ENCODE assay signal across 8 cellular contexts in the genomic region with DNA sequence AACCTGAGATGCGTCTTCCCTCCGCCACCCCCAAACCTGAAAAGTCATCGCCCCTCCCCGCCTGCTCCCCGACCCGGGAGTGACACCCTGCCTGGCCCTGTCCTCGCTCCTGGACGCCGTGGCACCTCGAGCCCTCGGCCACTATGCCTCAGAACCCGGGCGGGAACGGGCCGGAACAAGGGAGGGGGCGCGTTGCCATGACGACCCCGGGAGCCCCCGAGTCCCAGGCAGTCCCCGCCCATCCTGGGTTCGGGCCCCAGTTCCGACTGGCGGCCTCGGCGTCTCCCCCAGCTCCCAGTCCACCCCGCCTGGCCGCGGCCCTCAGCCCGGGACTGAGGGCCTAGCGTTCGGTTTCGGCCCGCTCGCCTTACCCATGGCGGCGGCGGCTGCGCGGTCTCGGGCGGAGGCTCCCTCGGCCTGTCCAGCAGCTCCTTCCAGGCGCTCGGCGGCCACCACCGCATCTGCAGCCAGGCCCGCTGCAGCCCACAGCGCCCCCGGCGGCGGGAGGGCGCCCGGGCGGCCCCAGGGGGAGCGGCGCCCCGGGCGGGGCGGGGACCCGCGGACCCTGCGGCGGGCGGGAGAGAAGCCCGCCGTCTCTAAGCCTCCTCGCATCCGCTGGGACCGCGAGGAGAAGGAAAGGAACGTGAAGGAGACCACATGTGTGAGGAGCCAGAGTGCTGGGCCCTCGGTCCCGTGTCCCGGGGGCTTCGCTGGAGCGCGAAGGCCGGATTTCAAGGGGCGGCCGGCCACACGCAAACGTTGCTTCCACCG. TPM values are rescaled to one million over a fixed set of nuclear protein-coding genes. Genes with fewer than 3 reads are reported as not detected.
A peak's percentile ranks its signal among the peaks of the same experiment; 100 is the strongest.
DNase-seq lines count a peak whose midpoint lies in the region; ATAC-seq, FAIRE-seq and TF ChIP-seq lines count a peak whose summit lies in the region.

A gene with protein sequence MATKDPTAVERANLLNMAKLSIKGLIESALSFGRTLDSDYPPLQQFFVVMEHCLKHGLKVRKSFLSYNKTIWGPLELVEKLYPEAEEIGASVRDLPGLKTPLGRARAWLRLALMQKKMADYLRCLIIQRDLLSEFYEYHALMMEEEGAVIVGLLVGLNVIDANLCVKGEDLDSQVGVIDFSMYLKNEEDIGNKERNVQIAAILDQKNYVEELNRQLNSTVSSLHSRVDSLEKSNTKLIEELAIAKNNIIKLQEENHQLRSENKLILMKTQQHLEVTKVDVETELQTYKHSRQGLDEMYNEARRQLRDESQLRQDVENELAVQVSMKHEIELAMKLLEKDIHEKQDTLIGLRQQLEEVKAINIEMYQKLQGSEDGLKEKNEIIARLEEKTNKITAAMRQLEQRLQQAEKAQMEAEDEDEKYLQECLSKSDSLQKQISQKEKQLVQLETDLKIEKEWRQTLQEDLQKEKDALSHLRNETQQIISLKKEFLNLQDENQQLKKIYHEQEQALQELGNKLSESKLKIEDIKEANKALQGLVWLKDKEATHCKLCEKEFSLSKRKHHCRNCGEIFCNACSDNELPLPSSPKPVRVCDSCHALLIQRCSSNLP (minus strand): TSS at position 463 of the 771 bp plus-strand sequence. CDS start 88 bp downstream, at position 375.

- FAIRE-seq in A549 (lab: Jason Lieb, UNC): no peak

- TF ChIP-seq EP300 in A549 (IDR thresholded peaks at IDR 0.05): no peak

- peak within 1 kb of the TSS; percentile 80 for H3K4me3 ChIP-seq in A549
- peak within 1 kb of the TSS; percentile 97 for H3K4me3 ChIP-seq in WI38 (ENCODE audit: low read depth, low read length)
- H3K4me3 ChIP-seq in cardiac fibroblast (replicated peaks in 1 of 2; ENCODE audit: low read depth in 2 of 2, low read length in 2 of 2): peak within 1 kb of the TSS; percentile 98 to 99

- POLR2A ChIA-PET in A549 (lab: Yijun Ruan, JAX): interaction anchor here (0.5 to 1.6 kb wide), 7 partner anchors 8 to 188 kb away, joined by 3 to 5 read pairs (median 4); a partner anchor contains a TSS

- TF ChIP-seq POLR2A in A549 (IDR thresholded peaks at IDR 0.05; ENCODE audit: low read length): peak; percentile 65
- TF ChIP-seq POLR2A in GM18505 (IDR thresholded peaks at IDR 0.05; ENCODE audit: borderline replicate concordance, extremely low read depth, insufficient read depth, insufficient read length): peak; percentile 64

- peaks cover 25% of the 10 kb centered on the region for H3K4me1 ChIP-seq in A549

- peak within 1 kb of the TSS; percentile 85 for H3K4me2 ChIP-seq in A549

- 2% methylated on average over 22 of the region's 84 CpGs for WGBS in A549 (ENCODE audit: missing lambda C conversion rate)

- CTCF ChIA-PET in A549 (lab: Yijun Ruan, JAX): interaction anchor here (0.6 to 2.8 kb wide), 24 partner anchors 9 to 534 kb away, joined by 3 to 20 read pairs (median 3); no protein-coding TSS in a partner anchor

- H3K9me3 ChIP-seq in A549: no peaks in the 10 kb centered on the region

- ATAC-seq in A549 (peak; percentile 94 to 96), GM18505 (IDR thresholded peaks at IDR 0.05; ENCODE audit: unreplicated experiment) (peak; percentile 98), HG02973 (IDR thresholded peaks at IDR 0.05; ENCODE audit: unreplicated experiment) (peak; percentile 95)

- peak within 1 kb of the TSS; percentile 91 to 96 for H3K27ac ChIP-seq in A549

- TF ChIP-seq RAD21 in A549 (conservative IDR thresholded peaks at IDR 0.05 in 1 of 2, IDR thresholded peaks at IDR 0.05 in 1 of 2): 0 out of 5 replicates have a peak, but pooled peaks of 1 of the 2 experiments have one; percentile 21

- DNase-seq in A549 (ENCODE audit: low read depth in 1 of 2, low spot score in 1 of 2): peak; percentile 59 to 84
- DNase-seq in NCI-H2107 treated with DMSO at 0.1 percent for 48 hours (lab: John Stamatoyannopoulos, UW; ENCODE audit: unreplicated experiment): peak; percentile 6
- peak; percentile 76 to 84 for DNase-seq in cardiac fibroblast (ENCODE audit: low read depth in 2 of 2)
- DNase-seq in islet precursor cell: peak; percentile 93
- DNase-seq in stimulated activated CD4-positive, alpha-beta T cell treated with anti-CD3 and anti-CD28 coated beads, Interleukin-12 subunit alpha, Interleukin-12 subunit beta, amount 100 ng/mL, for 48 hours (ENCODE audit: low read depth in 2 of 3, low spot score in 1 of 3): peak; percentile 50 to 72 (median 54)

- TF ChIP-seq CTCF in A549 (IDR thresholded peaks at IDR 0.05) (peak; percentile 94), WI38 (IDR thresholded peaks at IDR 0.05; ENCODE audit: low read depth, low read length) (peak; percentile 7; the same call in 1 of the 2 replicates), cardiac fibroblast (IDR thresholded peaks at IDR 0.05; ENCODE audit: low read depth, low read length) (peak; percentile 7)

TF ChIP-seq in A549, 52 proteins besides CTCF, POLR2A, EP300 and RAD21:
- TF ChIP-seq, protein P1, sequence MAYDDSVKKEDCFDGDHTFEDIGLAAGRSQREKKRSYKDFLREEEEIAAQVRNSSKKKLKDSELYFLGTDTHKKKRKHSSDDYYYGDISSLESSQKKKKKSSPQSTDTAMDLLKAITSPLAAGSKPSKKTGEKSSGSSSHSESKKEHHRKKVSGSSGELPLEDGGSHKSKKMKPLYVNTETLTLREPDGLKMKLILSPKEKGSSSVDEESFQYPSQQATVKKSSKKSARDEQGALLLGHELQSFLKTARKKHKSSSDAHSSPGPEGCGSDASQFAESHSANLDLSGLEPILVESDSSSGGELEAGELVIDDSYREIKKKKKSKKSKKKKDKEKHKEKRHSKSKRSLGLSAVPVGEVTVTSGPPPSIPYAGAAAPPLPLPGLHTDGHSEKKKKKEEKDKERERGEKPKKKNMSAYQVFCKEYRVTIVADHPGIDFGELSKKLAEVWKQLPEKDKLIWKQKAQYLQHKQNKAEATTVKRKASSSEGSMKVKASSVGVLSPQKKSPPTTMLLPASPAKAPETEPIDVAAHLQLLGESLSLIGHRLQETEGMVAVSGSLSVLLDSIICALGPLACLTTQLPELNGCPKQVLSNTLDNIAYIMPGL (CRISPR knock-in tag; IDR thresholded peaks at IDR 0.05; ENCODE audit: borderline replicate concordance): peak; percentile 91; the same call in 1 of the 2 replicates
- TF ChIP-seq CEBPB (IDR thresholded peaks at IDR 0.05) (no peak), HOXB5 (CRISPR knock-in tag; IDR thresholded peaks at IDR 0.05) (peak; percentile 64; the same call in 1 of the 2 replicates), SMC3 (IDR thresholded peaks at IDR 0.05) (0 out of 3 replicates have a peak, but pooled peaks have one; percentile 15), FOXS1 (CRISPR knock-in tag; IDR thresholded peaks at IDR 0.05) (no peak), SREBF2 (IDR thresholded peaks at IDR 0.05) (no peak), PHF8 (IDR thresholded peaks at IDR 0.05; ENCODE audit: borderline replicate concordance, low read depth) (peak; percentile 89; the same call in 1 of the 2 replicates), JUN (IDR thresholded peaks at IDR 0.05) (peak; percentile 81 to 83), GATA3 (IDR thresholded peaks at IDR 0.05; ENCODE audit: borderline replicate concordance) (0 out of 2 replicates have a peak, but pooled peaks have one; percentile 17), RARB (CRISPR knock-in tag; IDR thresholded peaks at IDR 0.05) (no peak), HOXB13 (CRISPR knock-in tag; IDR thresholded peaks at IDR 0.05; ENCODE audit: low read depth) (0 out of 2 replicates have a peak, but pooled peaks have one; percentile 59), TFCP2L1 (CRISPR knock-in tag; IDR thresholded peaks at IDR 0.05) (0 out of 2 replicates have a peak, but pooled peaks have one; percentile 40)
- TF ChIP-seq, protein P2, sequence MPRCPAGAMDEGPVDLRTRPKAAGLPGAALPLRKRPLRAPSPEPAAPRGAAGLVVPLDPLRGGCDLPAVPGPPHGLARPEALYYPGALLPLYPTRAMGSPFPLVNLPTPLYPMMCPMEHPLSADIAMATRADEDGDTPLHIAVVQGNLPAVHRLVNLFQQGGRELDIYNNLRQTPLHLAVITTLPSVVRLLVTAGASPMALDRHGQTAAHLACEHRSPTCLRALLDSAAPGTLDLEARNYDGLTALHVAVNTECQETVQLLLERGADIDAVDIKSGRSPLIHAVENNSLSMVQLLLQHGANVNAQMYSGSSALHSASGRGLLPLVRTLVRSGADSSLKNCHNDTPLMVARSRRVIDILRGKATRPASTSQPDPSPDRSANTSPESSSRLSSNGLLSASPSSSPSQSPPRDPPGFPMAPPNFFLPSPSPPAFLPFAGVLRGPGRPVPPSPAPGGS (IDR thresholded peaks at IDR 0.05): peak; percentile 41; the same call in 2 of the 3 replicates

RNA-seq across cellular contexts. Expression of the gene that starts here (rescaled TPM):
- polyA plus RNA-seq in A549 (2011; rRNA removed) (14.6 and 20.3 TPM in 2 replicates), A549 (2017; fragmentation: RNase III; extraction: RNeasy Plus Mini Kit Qiagen cat#74134 plus additional on column Dnase treatment) (7.9 to 8.9 TPM (median 8.6 TPM) in 3 replicates)
- 2.9 and 3.0 TPM in 2 replicates for polyA plus RNA-seq in A549 (2012; cell fraction: cytosol; rRNA removed)
- 3.4 and 5.0 TPM in 2 replicates for polyA plus RNA-seq in A549 (2012; cell fraction: nucleus; rRNA removed)
- polyA minus RNA-seq in A549 (2011; rRNA and poly(A)+ RNA removed): 7.0 and 8.4 TPM in 2 replicates

Comparison
In these comparisons a context has a peak if more than half of its experiments do, and no peak if none do; other contexts are left out.
1. Peak in every context shown above with its lines: DNase-seq, ATAC-seq, H3K4me3 ChIP-seq and H3K27ac ChIP-seq.
2. DNase-seq: peak in every context shown above with its lines; median percentile 93 in islet precursor cell; 80 in cardiac fibroblast; 72 in A549; 54 in stimulated activated CD4-positive, alpha-beta T cell treated with anti-CD3 and anti-CD28 coated beads, Interleukin-12 subunit alpha, Interleukin-12 subunit beta, amount 100 ng/mL, for 48 hours; 6 in NCI-H2107 treated with DMSO at 0.1 percent for 48 hours.
3. CTCF ChIP-seq: peak in every context shown above with its lines; median percentile 94 in A549; 7 in WI38; 7 in cardiac fibroblast.